ENCODE assay signal across 8 cellular contexts in the genomic region with DNA sequence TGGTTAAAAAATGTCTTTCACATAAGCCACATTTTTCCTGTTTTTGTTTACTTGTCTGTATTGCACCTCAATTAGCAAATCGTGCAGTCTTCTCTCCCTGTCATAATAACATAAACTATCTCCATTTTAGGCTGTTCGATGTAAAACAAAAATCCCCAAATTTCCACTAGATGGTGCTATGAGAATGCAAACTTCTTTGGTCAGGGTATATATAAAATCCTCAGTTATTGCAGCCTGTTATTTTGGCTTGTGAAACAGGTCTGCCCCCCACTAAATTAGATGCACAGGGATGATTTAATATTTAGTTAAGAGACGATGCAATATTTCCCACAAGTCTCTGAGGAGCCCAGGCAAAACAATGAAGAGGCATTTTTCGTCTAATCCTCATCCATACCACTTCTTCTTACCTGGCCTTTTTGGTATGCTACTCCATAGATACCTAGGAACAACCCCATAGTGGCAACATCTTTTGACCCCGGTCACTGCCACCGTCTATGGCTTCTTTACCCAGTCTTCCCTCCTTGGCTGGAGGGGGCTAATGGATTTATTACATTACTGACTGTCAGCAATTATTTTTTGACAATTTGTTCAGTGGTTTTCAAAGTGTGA.
DNase-seq lines count a peak whose midpoint lies in the region; ATAC-seq, FAIRE-seq and TF ChIP-seq lines count a peak whose summit lies in the region.

No MANE protein-coding gene starts in this region.

- no peak overlapping the region for H3K27ac ChIP-seq in right lobe of liver

- intact Hi-C loops in right lobe of liver (cut with DNase I): no loop called here

- WGBS in right lobe of liver (ENCODE audit: insufficient coverage, low coverage, low lambda C conversion rate, missing lambda C conversion rate): 8% methylated on average over 6 of the region's 6 CpGs

- no peak for FAIRE-seq in HTR-8/SVneo (lab: Jason Lieb, UNC)

- no peak for TF ChIP-seq POLR2A in right lobe of liver (IDR thresholded peaks at IDR 0.05)

- no peaks in the 10 kb centered on the region for H3K27me3 ChIP-seq in right lobe of liver

- no peaks in the 10 kb centered on the region for H3K9me3 ChIP-seq in ES-I3 (ENCODE audit: control insufficient read depth, insufficient read depth, low read length)
- H3K9me3 ChIP-seq in right lobe of liver: no peaks in the 10 kb centered on the region

- peak; percentile 68 for ATAC-seq in GM21447 (IDR thresholded peaks at IDR 0.05; ENCODE audit: unreplicated experiment)
- ATAC-seq in right lobe of liver: peak; percentile 65 to 78 (median 74)
- no peak for ATAC-seq in HG02970 (IDR thresholded peaks at IDR 0.05; ENCODE audit: low FRiP score, unreplicated experiment)
- ATAC-seq in HG03135 (IDR thresholded peaks at IDR 0.05; ENCODE audit: unreplicated experiment): no peak

- H3K9ac ChIP-seq in ES-I3 (ENCODE audit: low read depth, low read length): peak overlapping the region; percentile 18; the same call in 1 of the 2 replicates

- TF ChIP-seq CTCF in right lobe of liver (IDR thresholded peaks at IDR 0.05): peak; percentile 58 to 66 (median 62)

- H3K36me3 ChIP-seq in ES-I3 (ENCODE audit: insufficient read depth, low read length): no peaks in the 10 kb centered on the region
- H3K36me3 ChIP-seq in right lobe of liver: no peaks in the 10 kb centered on the region

- no peak overlapping the region for H3K4me3 ChIP-seq in right lobe of liver

- H3K4me1 ChIP-seq in ES-I3 (ENCODE audit: insufficient read depth, low read length) (peaks cover 13% of the 10 kb centered on the region; the same call in 1 of the 2 replicates), right lobe of liver (no peaks in the 10 kb centered on the region)

- peak; percentile 31 for DNase-seq in HTR-8/SVneo (ENCODE audit: insufficient read length, low spot score)
- peak; percentile 37 to 38 for DNase-seq in NOMO-1 (lab: John Stamatoyannopoulos, UW; ENCODE audit: unreplicated experiment in 2 of 2)
- DNase-seq in cerebellum (ENCODE audit: low spot score): peak; percentile 64
- DNase-seq in right lobe of liver: no peak

Comparison
In these comparisons a context has a peak if more than half of its experiments do, and no peak if none do; other contexts are left out.
1. ATAC-seq: peak in GM21447 (single experiment) and right lobe of liver (4 of 4); none in HG02970 (single experiment) and HG03135 (single experiment).
2. DNase-seq: peak in HTR-8/SVneo (single experiment), NOMO-1 (2 of 2) and cerebellum (single experiment); none in right lobe of liver (0 of 3).